In genomic region chr15:69732133-69732532, GRCh38 we compare ENCODE assay signal across 18 cellular contexts.
DNase-seq lines count a peak whose midpoint lies in the region; ATAC-seq and TF ChIP-seq lines count a peak whose summit lies in the region.
"Had no signal": no experiment of that assay in that cellular context is flagged by ENCODE, and none has a peak within 500 bp of the region (broad histone marks: within the 10 kb centered on the region; RNA-seq: fewer than 3 reads in every experiment).

No MANE protein-coding gene starts in this region.

- no peak overlapping the region for H3K4me3 Mint-ChIP-seq in activated naive CD4-positive, alpha-beta T cell treated with anti-CD3 and anti-CD28 coated beads, Interleukin-2, amount 50 U/mL, for 24 hours
- H3K4me3 Mint-ChIP-seq in activated naive CD4-positive, alpha-beta T cell treated with anti-CD3 and anti-CD28 coated beads for 36 hours, result no peak overlapping the region
- H3K4me3 Mint-ChIP-seq in T-helper 17 cell (no peak overlapping the region), type B pancreatic cell (no peak overlapping the region)
- H3K4me3 Mint-ChIP-seq: B cell; CD4-positive, alpha-beta T cell; CD8-positive, alpha-beta T cell had no signal

- H3K9me3 Mint-ChIP-seq in activated naive CD4-positive, alpha-beta T cell treated with anti-CD3 and anti-CD28 coated beads, Interleukin-2, amount 50 U/mL, for 24 hours, result no peaks in the 10 kb centered on the region
- no peaks in the 10 kb centered on the region for H3K9me3 Mint-ChIP-seq in activated naive CD4-positive, alpha-beta T cell treated with anti-CD3 and anti-CD28 coated beads for 36 hours
- H3K9me3 Mint-ChIP-seq in type B pancreatic cell, result no peaks in the 10 kb centered on the region
- H3K9me3 Mint-ChIP-seq: CD4-positive, alpha-beta T cell; CD8-positive, alpha-beta T cell had no signal

- TF ChIP-seq CTCF in type B pancreatic cell (conservative IDR thresholded peaks at IDR 0.05), result no peak

- peaks cover 32% of the 10 kb centered on the region for H3K4me1 Mint-ChIP-seq in activated naive CD4-positive, alpha-beta T cell treated with anti-CD3 and anti-CD28 coated beads, Interleukin-2, amount 50 U/mL, for 24 hours
- H3K4me1 Mint-ChIP-seq in activated naive CD4-positive, alpha-beta T cell treated with anti-CD3 and anti-CD28 coated beads for 36 hours (ENCODE audit: low read depth), result peaks cover 4% of the 10 kb centered on the region
- H3K4me1 Mint-ChIP-seq in T-helper 17 cell (peaks cover 12% of the 10 kb centered on the region), type B pancreatic cell (ENCODE audit: unreplicated experiment) (peaks cover 40% of the 10 kb centered on the region)

- H3K27me3 Mint-ChIP-seq in activated naive CD4-positive, alpha-beta T cell treated with anti-CD3 and anti-CD28 coated beads, Interleukin-2, amount 50 U/mL, for 24 hours, result no peaks in the 10 kb centered on the region
- H3K27me3 Mint-ChIP-seq in activated naive CD4-positive, alpha-beta T cell treated with anti-CD3 and anti-CD28 coated beads for 36 hours (ENCODE audit: low read depth), result no peaks in the 10 kb centered on the region
- peaks cover 4% of the 10 kb centered on the region for H3K27me3 Mint-ChIP-seq in T-helper 17 cell
- peaks cover 7% of the 10 kb centered on the region for H3K27me3 Mint-ChIP-seq in type B pancreatic cell
- H3K27me3 Mint-ChIP-seq: CD4-positive, alpha-beta T cell had no signal

- no peaks in the 10 kb centered on the region for H3K9me3 ChIP-seq in T-helper 17 cell (ENCODE audit: control insufficient read depth, low read length, poor library complexity, severe bottlenecking)
- H3K9me3 ChIP-seq: BLaER1 treated with 17β-estradiol and CSF1 and Interleukin-3, amounts not matched to agents 10 nM and 100 nM; Caco-2 had no signal

- no peaks in the 10 kb centered on the region for H3K36me3 Mint-ChIP-seq in activated naive CD4-positive, alpha-beta T cell treated with anti-CD3 and anti-CD28 coated beads, Interleukin-2, amount 50 U/mL, for 24 hours
- H3K36me3 Mint-ChIP-seq in activated naive CD4-positive, alpha-beta T cell treated with anti-CD3 and anti-CD28 coated beads for 36 hours (ENCODE audit: low read depth), result no peaks in the 10 kb centered on the region
- H3K36me3 Mint-ChIP-seq in T-helper 17 cell (ENCODE audit: low read depth) (peaks cover 2% of the 10 kb centered on the region), type B pancreatic cell (peaks cover 3% of the 10 kb centered on the region)
- H3K36me3 Mint-ChIP-seq: CD8-positive, alpha-beta T cell had no signal

- intact Hi-C loops in activated naive CD4-positive, alpha-beta T cell treated with anti-CD3 and anti-CD28 coated beads for 36 hours (cut with micrococcal nuclease), result no loop called here

- no peak overlapping the region for H3K27ac ChIP-seq in caudate nucleus (ENCODE audit: low read depth, low read length)
- H3K27ac ChIP-seq: BLaER1 treated with 17β-estradiol and CSF1 and Interleukin-3, amounts not matched to agents 10 nM and 100 nM; C4-2B had no signal

- DNase-seq in activated naive CD4-positive, alpha-beta T cell treated with anti-CD3 and anti-CD28 coated beads for 36 hours, result no peak
- DNase-seq in T-helper 17 cell (no peak), left lobe of liver (ENCODE audit: low spot score) (no peak), type B pancreatic cell (ENCODE audit: extremely low spot score, unreplicated experiment) (no peak), caudate nucleus (lab: John Stamatoyannopoulos, UW) (no peak)
- DNase-seq: 8988T; AML-193; Caco-2; Calu3; CD4-positive, alpha-beta T cell; CD8-positive, alpha-beta T cell; DMS79 treated with DMSO at 0.1 percent for 48 hours; GF-D8 had no signal

- ATAC-seq in T-helper 17 cell (no peak), left lobe of liver (peak; percentile 34), HG03097 (IDR thresholded peaks at IDR 0.05; ENCODE audit: low FRiP score, unreplicated experiment) (no peak)
- ATAC-seq: CD8-positive, alpha-beta T cell had no signal

- CTCF ChIA-PET in activated naive CD4-positive, alpha-beta T cell treated with anti-CD3 and anti-CD28 coated beads for 36 hours (lab: Charles Lee), result interaction anchor here (0.5 to 1.1 kb wide), 3 partner anchors 9 to 362 kb away, joined by 3 to 4 read pairs (median 3); no protein-coding TSS in a partner anchor

- H3K27ac Mint-ChIP-seq in activated naive CD4-positive, alpha-beta T cell treated with anti-CD3 and anti-CD28 coated beads, Interleukin-2, amount 50 U/mL, for 24 hours, result peak overlapping the region; percentile 17
- H3K27ac Mint-ChIP-seq in activated naive CD4-positive, alpha-beta T cell treated with anti-CD3 and anti-CD28 coated beads for 36 hours, result no peak overlapping the region
- H3K27ac Mint-ChIP-seq in T-helper 17 cell, result peak overlapping the region; percentile 54
- peak overlapping the region; percentile 64 for H3K27ac Mint-ChIP-seq in type B pancreatic cell
- H3K27ac Mint-ChIP-seq: B cell; CD4-positive, alpha-beta T cell; CD8-positive, alpha-beta T cell had no signal
